Comparison of ENCODE assay signal across 8 cellular contexts in the genomic region with DNA sequence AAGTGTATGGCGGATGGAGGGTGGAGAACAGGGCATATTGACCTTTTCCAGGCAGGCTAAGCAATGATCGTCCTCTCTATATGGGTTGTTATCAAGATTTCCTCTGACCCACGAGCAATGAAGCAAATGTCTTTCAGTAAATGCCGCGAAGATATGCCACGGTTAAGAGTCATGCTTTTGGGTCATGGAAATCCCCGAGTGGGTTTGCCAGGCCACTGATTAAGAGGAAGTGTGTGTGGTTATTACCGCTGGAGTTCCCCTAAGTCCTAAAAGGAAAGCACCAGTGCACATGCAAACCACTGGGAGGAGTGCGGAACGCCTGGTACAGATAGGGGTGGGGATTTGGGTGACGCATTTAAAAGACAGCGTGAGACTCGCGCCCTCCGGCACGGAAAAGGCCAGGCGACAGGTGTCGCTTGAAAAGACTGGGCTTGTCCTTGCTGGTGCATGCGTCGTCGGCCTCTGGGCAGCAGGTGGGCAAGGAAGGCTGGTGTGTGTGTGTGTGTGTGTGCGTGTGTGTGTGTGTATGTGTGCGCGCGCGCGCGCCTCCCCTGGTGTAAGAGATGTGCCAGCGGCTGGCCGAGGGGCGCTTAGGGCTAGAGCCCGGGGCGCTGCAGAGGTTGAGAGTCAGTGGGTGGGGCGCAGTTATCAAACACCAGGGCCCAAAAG. TPM values are rescaled to one million over a fixed set of nuclear protein-coding genes. Genes with fewer than 3 reads are reported as not detected.
A peak's percentile ranks its signal among the peaks of the same experiment; 100 is the strongest.
DNase-seq lines count a peak whose midpoint lies in the region; ATAC-seq and TF ChIP-seq lines count a peak whose summit lies in the region.

A gene (plus strand): TSS at position 386 of the 669 bp plus-strand sequence. CDS start 7,026 bp downstream, outside the sequence.

- TF ChIP-seq POLR2A in GM10847 (IDR thresholded peaks at IDR 0.05; ENCODE audit: extremely low read depth, insufficient read length) (peak; percentile 98), vagina (IDR thresholded peaks at IDR 0.05) (no peak)

- H3K4me1 ChIP-seq in adipocyte (ENCODE audit: control insufficient read depth, insufficient read depth, low read length) (peaks cover 19% of the 10 kb centered on the region), vagina (peaks cover 45% of the 10 kb centered on the region)

- DNase-seq in NCI-H1092 (lab: John Stamatoyannopoulos, UW) = peak; percentile 46
- DNase-seq in T follicular helper cell (ENCODE audit: low read depth) = peak; percentile 89
- peak; percentile 85 for DNase-seq in adipocyte (ENCODE audit: low read depth)
- DNase-seq in left ventricle myocardium superior = peak; percentile 80
- peak; percentile 72 for DNase-seq in pulmonary artery endothelial cell (ENCODE audit: low read depth, low spot score)
- DNase-seq in vagina (ENCODE audit: extremely low spot score in 2 of 2) = peak; percentile 97 to 98

- H3K4me3 ChIP-seq in adipocyte (ENCODE audit: low read length) (peak within 1 kb of the TSS; percentile 88), vagina (peak within 1 kb of the TSS; percentile 66 to 78)

- peak within 1 kb of the TSS; percentile 80 for H3K9ac ChIP-seq in adipocyte (ENCODE audit: low read length)

- H3K9me3 ChIP-seq in adipocyte (ENCODE audit: control insufficient read depth, low read length) (no peaks in the 10 kb centered on the region), vagina (no peaks in the 10 kb centered on the region)

- peak in 2 of 3 experiments; percentile 3 to 30 for TF ChIP-seq CTCF in vagina (IDR thresholded peaks at IDR 0.05)

- intact Hi-C loops in left ventricle myocardium superior (cut with micrococcal nuclease) (no loop called here), vagina (cut with DNase I) (no loop called here)

- H3K36me3 ChIP-seq in adipocyte (ENCODE audit: control insufficient read depth, insufficient read depth, low read length, severe bottlenecking) (no peaks in the 10 kb centered on the region), vagina (no peaks in the 10 kb centered on the region)

- H3K27me3 ChIP-seq in adipocyte (replicated peaks; ENCODE audit: control insufficient read depth, insufficient read depth, low read length) (no peaks in the 10 kb centered on the region), vagina (no peaks in the 10 kb centered on the region)

- H3K27ac ChIP-seq in vagina = peak within 1 kb of the TSS; percentile 84

- ATAC-seq in HG02610 (IDR thresholded peaks at IDR 0.05; ENCODE audit: unreplicated experiment) (peak; percentile 84), left ventricle myocardium superior (peak; percentile 95)

RNA-seq across cellular contexts. Expression of the gene that starts here (rescaled TPM):
- total RNA-seq in left ventricle myocardium superior (8.2 TPM), pulmonary artery endothelial cell (3.5 and 12.0 TPM in 2 replicates), vagina (7.1 TPM)

Comparison
In these comparisons a context has a peak if more than half of its experiments do, and no peak if none do; other contexts are left out.
1. Peak in every context shown above with its lines: DNase-seq, ATAC-seq, H3K4me3 ChIP-seq and H3K27ac ChIP-seq.
2. DNase-seq: peak in every context shown above with its lines; median percentile 98 in vagina; 89 in T follicular helper cell; 85 in adipocyte; 80 in left ventricle myocardium superior; 72 in pulmonary artery endothelial cell; 46 in NCI-H1092.